ENCODE assay signal across 27 cellular contexts in the genomic region with DNA sequence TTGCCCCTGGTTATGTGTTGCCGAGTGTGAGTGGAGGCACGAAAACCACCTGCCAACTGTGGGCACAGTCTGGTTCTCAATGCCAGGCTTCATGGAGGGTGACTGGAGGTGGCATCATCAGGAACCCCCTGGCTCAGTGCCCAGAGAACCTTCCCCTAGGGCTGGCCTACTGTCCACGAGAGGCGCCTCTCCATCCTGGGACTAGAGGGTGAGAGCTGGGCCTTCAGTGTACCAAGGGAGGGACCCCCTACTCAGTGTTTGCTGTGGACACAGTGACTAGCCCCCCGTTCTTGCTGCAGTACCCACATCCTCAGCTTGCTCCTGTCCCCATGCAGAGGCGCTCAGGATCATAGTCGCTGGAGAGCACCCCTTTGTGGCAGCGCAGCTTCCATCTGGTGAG.
DNase-seq lines count a peak whose midpoint lies in the region; ATAC-seq and TF ChIP-seq lines count a peak whose summit lies in the region.
"Had no signal": no experiment of that assay in that cellular context is flagged by ENCODE, and none has a peak within 500 bp of the region (broad histone marks: within the 10 kb centered on the region; RNA-seq: fewer than 3 reads in every experiment).

No MANE protein-coding gene starts in this region.

- peak overlapping the region; percentile 60 for H3K27ac Mint-ChIP-seq in neural crest cell (ENCODE audit: unreplicated experiment)
- no peak overlapping the region for H3K27ac Mint-ChIP-seq in activated naive CD4-positive, alpha-beta T cell treated with anti-CD3 and anti-CD28 coated beads, Interleukin-2, amount 50 U/mL, for 72 hours
- H3K27ac Mint-ChIP-seq: activated CD8-positive, alpha-beta T cell treated with anti-CD3 and anti-CD28 coated beads for 36 hours; GM23338; progenitor cell of endocrine pancreas; T-helper 2 cell treated with Interferon-gamma antibody and Interleukin-4, amounts not matched to agents 5 μg/mL and 100 μg/mL, for 36 hours had no signal

- H3K27me3 ChIP-seq in DND-41 (ENCODE audit: insufficient read depth, low read length, poor library complexity) (no peaks in the 10 kb centered on the region), IMR-90 (ENCODE audit: control insufficient read depth, insufficient read depth, low read length) (no peaks in the 10 kb centered on the region), stomach smooth muscle (ENCODE audit: control insufficient read depth in 1 of 2, insufficient read depth in 2 of 2, low read length in 2 of 2) (no peaks in the 10 kb centered on the region)
- H3K27me3 ChIP-seq: breast epithelium, colonic mucosa, heart left ventricle, stomach, upper lobe of left lung had no signal

- intact Hi-C loops in IMR-90 (cut with micrococcal nuclease): no loop called here

- H3K4me3 Mint-ChIP-seq in neural crest cell: no peak overlapping the region
- H3K4me3 Mint-ChIP-seq: activated CD8-positive, alpha-beta T cell treated with anti-CD3 and anti-CD28 coated beads for 36 hours; effector memory CD8-positive, alpha-beta T cell; GM23338; T-helper 2 cell treated with Interferon-gamma antibody and Interleukin-4, amounts not matched to agents 5 μg/mL and 100 μg/mL, for 36 hours had no signal

- peaks cover 100% of the 10 kb centered on the region for H3K79me2 ChIP-seq in DND-41 (ENCODE audit: insufficient read depth, low read length)

- H3K4ac ChIP-seq in IMR-90 (ENCODE audit: low read depth, low read length): no peak overlapping the region

- no peak for TF ChIP-seq POLR2A in IMR-90 (IDR thresholded peaks at IDR 0.05; ENCODE audit: low read depth, low read length)

- H2BK20ac ChIP-seq in IMR-90 (ENCODE audit: low read depth, low read length): no peak overlapping the region

- H3K18ac ChIP-seq in IMR-90 (ENCODE audit: low read depth, low read length): no peak overlapping the region

- H2BK120ac ChIP-seq in IMR-90 (ENCODE audit: low read depth, low read length): no peak overlapping the region

- H3K27me3 Mint-ChIP-seq in neural crest cell (ENCODE audit: low read depth): no peaks in the 10 kb centered on the region
- H3K27me3 Mint-ChIP-seq: activated CD8-positive, alpha-beta T cell treated with anti-CD3 and anti-CD28 coated beads for 36 hours; effector memory CD8-positive, alpha-beta T cell; progenitor cell of endocrine pancreas had no signal

- in situ Hi-C loops in IMR-90 (cut with MboI; ENCODE audit: low sequenced_read_pairs): no loop called here

- H3K9me3 ChIP-seq in DND-41 (ENCODE audit: insufficient read depth, low read length, severe bottlenecking): no peaks in the 10 kb centered on the region
- H3K9me3 ChIP-seq in IMR-90 (ENCODE audit: control insufficient read depth, insufficient read depth, low read length): no peaks in the 10 kb centered on the region
- H3K9me3 ChIP-seq in stomach smooth muscle (ENCODE audit: control insufficient read depth in 2 of 2, low read length in 2 of 2): no peaks in the 10 kb centered on the region
- H3K9me3 ChIP-seq: breast epithelium, colonic mucosa, heart left ventricle, stomach, upper lobe of left lung had no signal

- no peak overlapping the region for H3K4me3 ChIP-seq in DND-41 (ENCODE audit: low read depth in 1 of 2, low read length in 2 of 2)
- no peak overlapping the region for H3K4me3 ChIP-seq in IMR-90 (ENCODE audit: insufficient read depth, low read depth, low read length)
- no peak overlapping the region for H3K4me3 ChIP-seq in stomach smooth muscle (ENCODE audit: low read length in 2 of 2)
- H3K4me3 ChIP-seq: breast epithelium, colonic mucosa, GM23338, heart left ventricle, stomach, upper lobe of left lung had no signal

- no peaks in the 10 kb centered on the region for H3K9me3 Mint-ChIP-seq in neural crest cell
- H3K9me3 Mint-ChIP-seq in activated naive CD4-positive, alpha-beta T cell treated with anti-CD3 and anti-CD28 coated beads, Interleukin-2, amount 50 U/mL, for 72 hours: no peaks in the 10 kb centered on the region
- H3K9me3 Mint-ChIP-seq: activated CD8-positive, alpha-beta T cell treated with anti-CD3 and anti-CD28 coated beads for 36 hours; effector memory CD8-positive, alpha-beta T cell; GM23338; T-helper 2 cell treated with Interferon-gamma antibody and Interleukin-4, amounts not matched to agents 5 μg/mL and 100 μg/mL, for 36 hours had no signal

- H2AK9ac ChIP-seq in IMR-90 (replicated peaks; ENCODE audit: low read depth, low read length, poor library complexity): no peak overlapping the region

- peaks cover 8% of the 10 kb centered on the region for H3K36me3 Mint-ChIP-seq in neural crest cell (ENCODE audit: low read depth)
- peaks cover 0 to 8% of the 10 kb centered on the region in 2 donors for H3K36me3 Mint-ChIP-seq in activated naive CD4-positive, alpha-beta T cell treated with anti-CD3 and anti-CD28 coated beads, Interleukin-2, amount 50 U/mL, for 72 hours

- H3K23ac ChIP-seq in IMR-90 (ENCODE audit: low read depth, low read length): no peak overlapping the region

- H2BK5ac ChIP-seq in IMR-90 (ENCODE audit: low read depth, low read length, poor library complexity, severe bottlenecking): no peak overlapping the region

- H2AFZ ChIP-seq in DND-41 (ENCODE audit: low read depth, low read length) (no peak overlapping the region), IMR-90 (replicated peaks; ENCODE audit: low read length, poor library complexity) (peak overlapping the region; percentile 33)
- H2AFZ ChIP-seq: GM23338 had no signal

- BruUV-seq in IMR-90 (replicated peaks; lab: Mats Ljungman, UMichigan): no TSS peak

- H2BK15ac ChIP-seq in IMR-90 (ENCODE audit: low read depth, low read length): no peak overlapping the region

- no peak for TF ChIP-seq RAD21 in IMR-90 (IDR thresholded peaks at IDR 0.05; ENCODE audit: low read length)

- H2AK5ac ChIP-seq in IMR-90 (ENCODE audit: low read depth, low read length): no peak overlapping the region

- dilution Hi-C loops in IMR-90 (cut with HindIII; ENCODE audit: low sequenced_read_pairs, unreplicated experiment): no loop called here

- H3K4me2 ChIP-seq in DND-41 (ENCODE audit: insufficient read depth, low read length) (no peak overlapping the region), IMR-90 (ENCODE audit: low read depth, low read length) (no peak overlapping the region)
- H3K4me2 ChIP-seq: GM23338 had no signal

- H3K4me1 Mint-ChIP-seq in neural crest cell: peaks cover 83% of the 10 kb centered on the region

- no peak overlapping the region for H3K56ac ChIP-seq in IMR-90 (ENCODE audit: extremely low read depth, insufficient read depth, low read length)

- H3K79me1 ChIP-seq in IMR-90 (ENCODE audit: low read depth in 1 of 2, low read length in 2 of 2): peaks cover 9 to 10% of the 10 kb centered on the region in 2 experiments

- H4K5ac ChIP-seq in IMR-90 (ENCODE audit: low read depth, low read length): no peak overlapping the region

- ATAC-seq in DND-41 (ENCODE audit: insufficient read depth, low read depth): peak; percentile 11; the same call in 1 of the 3 replicates
- ATAC-seq in IMR-90 (ENCODE audit: low read depth): no peak
- ATAC-seq in GM18870 (IDR thresholded peaks at IDR 0.05; ENCODE audit: unreplicated experiment): no peak
- ATAC-seq in HG02973 (IDR thresholded peaks at IDR 0.05; ENCODE audit: unreplicated experiment): no peak
- no peak for ATAC-seq in activated naive CD4-positive, alpha-beta T cell treated with anti-CD3 and anti-CD28 coated beads, Interleukin-2, amount 50 U/mL, for 72 hours
- ATAC-seq: activated CD8-positive, alpha-beta T cell treated with anti-CD3 and anti-CD28 coated beads for 36 hours; effector memory CD8-positive, alpha-beta T cell; GM23338; heart left ventricle had no signal

- H3K36me3 ChIP-seq in DND-41 (ENCODE audit: insufficient read depth, low read length) (peaks cover 99% of the 10 kb centered on the region), IMR-90 (ENCODE audit: control insufficient read depth, insufficient read depth, low read length) (peaks cover 13% of the 10 kb centered on the region), stomach smooth muscle (ENCODE audit: control insufficient read depth in 2 of 2, insufficient read depth in 2 of 2, low read length in 2 of 2) (peaks cover 0 to 6% of the 10 kb centered on the region in 2 donors)
- H3K36me3 ChIP-seq: breast epithelium, colonic mucosa had no signal

- H3K4me1 ChIP-seq in DND-41 (ENCODE audit: insufficient read depth, low read length) (no peaks in the 10 kb centered on the region), IMR-90 (ENCODE audit: control insufficient read depth, insufficient read depth, low read length) (peaks cover 2% of the 10 kb centered on the region; the same call in 1 of the 2 replicates), stomach smooth muscle (ENCODE audit: control insufficient read depth, insufficient read depth, low read length) (peaks cover 53% of the 10 kb centered on the region)
- H3K4me1 ChIP-seq: breast epithelium, colonic mucosa had no signal

- no peak overlapping the region; the same call in 1 of the 2 replicates for H4K91ac ChIP-seq in IMR-90 (ENCODE audit: insufficient read depth, low read depth, low read length)

- no peak overlapping the region for H3K14ac ChIP-seq in IMR-90 (replicated peaks; ENCODE audit: low read depth, low read length)

- 0 out of 2 replicates have a peak overlapping the region, but pooled peaks have one; percentile 11 for H3K27ac ChIP-seq in DND-41 (ENCODE audit: low read length)
- H3K27ac ChIP-seq in IMR-90 (ENCODE audit: insufficient read depth, low read length): no peak overlapping the region
- peak overlapping the region; percentile 69 for H3K27ac ChIP-seq in stomach smooth muscle (ENCODE audit: low read length)
- H3K27ac ChIP-seq: breast epithelium, colonic mucosa had no signal

- H4K20me1 ChIP-seq in DND-41 (ENCODE audit: insufficient read depth, low read length) (peaks cover 100% of the 10 kb centered on the region), IMR-90 (ENCODE audit: insufficient read depth, low read length) (peaks cover 5% of the 10 kb centered on the region)

- POLR2A ChIA-PET in IMR-90 (lab: Charles Lee; ENCODE audit: unreplicated experiment): no interaction called here

- 100% methylated on average over 2 of the region's 8 CpGs; no CpG with 5 or more reads in 1 of the 2 experiments for WGBS in IMR-90 (ENCODE audit: extremely low coverage in 2 of 2, insufficient read length in 1 of 2), 2 experiments

- peaks cover 8% of the 10 kb centered on the region; the same call in 1 of the 2 replicates for H3K9me1 ChIP-seq in IMR-90 (ENCODE audit: insufficient read depth, low read length)

- CTCF ChIA-PET in IMR-90 (lab: Yijun Ruan, JAX): no interaction called here

- H3K9ac ChIP-seq in DND-41 (ENCODE audit: low read depth, low read length) (no peak overlapping the region), IMR-90 (ENCODE audit: low read depth, low read length) (no peak overlapping the region), stomach smooth muscle (ENCODE audit: low read length in 2 of 2) (no peak overlapping the region)

- no peak for TF ChIP-seq CTCF in DND-41 (IDR thresholded peaks at IDR 0.05; ENCODE audit: borderline replicate concordance, extremely low read depth, low read length, poor library complexity, severe bottlenecking)
- no peak for TF ChIP-seq CTCF in IMR-90 (conservative IDR thresholded peaks at IDR 0.05; ENCODE audit: low read depth, low read length)
- TF ChIP-seq CTCF in neural crest cell (conservative IDR thresholded peaks at IDR 0.05): no peak

- H4K8ac ChIP-seq in IMR-90 (ENCODE audit: low read depth in 2 of 2, low read length in 2 of 2): no peak overlapping the region

- DNase-seq in DND-41 (no peak), IMR-90 (no peak), neural crest cell (ENCODE audit: low read depth, low spot score) (no peak)
- DNase-seq in activated naive CD4-positive, alpha-beta T cell treated with anti-CD3 and anti-CD28 coated beads, Interleukin-2, amount 50 U/mL, for 72 hours (ENCODE audit: low spot score in 2 of 2): no peak
- DNase-seq: activated CD8-positive, alpha-beta T cell treated with anti-CD3 and anti-CD28 coated beads for 36 hours; activated gamma-delta T cell treated with Interleukin-2 at 50 U/mL for 16 hours; amygdala; C1 segment of cervical spinal cord; colonic mucosa; effector memory CD8-positive, alpha-beta T cell; erythroblast; foreskin fibroblast; mesenchymal stem cell; NCI-H1105 treated with DMSO at 0.1 percent for 48 hours; NCI-H1930; NCI-H69; SHP77; stomach had no signal
